Comparison of ENCODE assay signal across 7 cellular contexts in genomic region chr3:179322481-179323196, GRCh38. TPM values are rescaled to one million over a fixed set of nuclear protein-coding genes. Genes with fewer than 3 reads are reported as not detected.
DNase-seq lines count a peak whose midpoint lies in the region; ATAC-seq and TF ChIP-seq lines count a peak whose summit lies in the region.

A gene with protein sequence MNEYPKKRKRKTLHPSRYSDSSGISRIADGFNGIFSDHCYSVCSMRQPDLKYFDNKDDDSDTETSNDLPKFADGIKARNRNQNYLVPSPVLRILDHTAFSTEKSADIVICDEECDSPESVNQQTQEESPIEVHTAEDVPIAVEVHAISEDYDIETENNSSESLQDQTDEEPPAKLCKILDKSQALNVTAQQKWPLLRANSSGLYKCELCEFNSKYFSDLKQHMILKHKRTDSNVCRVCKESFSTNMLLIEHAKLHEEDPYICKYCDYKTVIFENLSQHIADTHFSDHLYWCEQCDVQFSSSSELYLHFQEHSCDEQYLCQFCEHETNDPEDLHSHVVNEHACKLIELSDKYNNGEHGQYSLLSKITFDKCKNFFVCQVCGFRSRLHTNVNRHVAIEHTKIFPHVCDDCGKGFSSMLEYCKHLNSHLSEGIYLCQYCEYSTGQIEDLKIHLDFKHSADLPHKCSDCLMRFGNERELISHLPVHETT (plus strand): TSS chr3:179323031. CDS start chr3:179328294, 5,263 bp downstream.

- intact Hi-C loops in T-helper 2 cell treated with Interferon-gamma antibody and Interleukin-4, amounts not matched to agents 100 ng/mL and 5 ng/mL, for 36 hours (cut with micrococcal nuclease): loop anchor here (1.0 to 5.0 kb wide), 5 partner anchors 25 to 282 kb away; partner anchors contain the start of genes GNB4, MFN1, MRPL47 and NDUFB5

- peak; percentile 43 for ATAC-seq in GM18499 (IDR thresholded peaks at IDR 0.05; ENCODE audit: insufficient read depth, unreplicated experiment)
- ATAC-seq in HG02870 (IDR thresholded peaks at IDR 0.05; ENCODE audit: unreplicated experiment): peak; percentile 60

- TF ChIP-seq CTCF in retinal pigment epithelial cell (conservative IDR thresholded peaks at IDR 0.05; ENCODE audit: low read depth, low read length): peak; percentile 60

- DNase-seq in NCI-H146 (lab: John Stamatoyannopoulos, UW) (peak; percentile 96), anterior cingulate cortex (lab: John Stamatoyannopoulos, UW) (peak in 56 of 58 donors; percentile 14 to 80 (median 68)), hepatic stellate cell (ENCODE audit: low spot score) (peak; percentile 93), retinal pigment epithelial cell (ENCODE audit: low read depth) (no peak)

- H3K4me3 ChIP-seq in retinal pigment epithelial cell (ENCODE audit: low read length): peak within 1 kb of the TSS; percentile 85

RNA-seq across cellular contexts. Expression of the gene that starts here (rescaled TPM):
- total RNA-seq in T-helper 2 cell treated with Interferon-gamma antibody and Interleukin-4, amounts not matched to agents 100 ng/mL and 5 ng/mL, for 36 hours: 32.9 and 33.6 TPM in 2 replicates
